Comparison of ENCODE assay signal across 20 cellular contexts in the genomic region with DNA sequence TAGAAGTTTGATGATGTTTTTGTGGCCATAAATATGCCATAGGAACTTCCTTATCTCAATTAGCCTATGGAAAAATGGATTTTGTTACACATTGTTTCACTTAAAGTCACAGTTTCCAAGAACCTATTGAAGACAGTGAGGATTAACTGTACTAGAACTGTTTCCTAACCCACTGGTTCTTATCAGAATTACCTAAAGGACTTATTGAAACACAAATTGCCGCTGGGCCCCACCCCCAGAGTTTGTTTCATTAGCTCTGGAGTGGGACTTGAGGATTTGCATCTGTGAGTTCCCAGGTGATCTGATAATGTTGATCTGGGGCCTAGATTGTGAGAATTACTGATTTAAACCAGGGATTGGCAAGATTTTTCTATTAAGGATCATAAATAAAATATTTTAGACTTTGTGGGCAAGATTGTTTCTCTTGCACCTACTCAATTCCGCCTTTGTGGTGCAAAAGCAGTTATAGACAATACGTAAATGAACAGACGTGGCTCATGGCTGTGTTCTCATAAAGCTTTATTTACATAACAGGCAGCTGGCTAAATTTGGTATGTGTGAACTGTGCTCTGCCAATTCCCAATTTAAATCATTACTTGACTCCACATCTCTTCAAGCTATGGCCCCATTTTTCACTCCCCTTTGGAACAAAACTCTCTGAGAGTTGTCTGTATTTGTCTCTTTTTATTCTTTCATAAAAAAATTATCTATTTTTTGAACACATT. TPM values are rescaled to one million over a fixed set of nuclear protein-coding genes. Genes with fewer than 3 reads are reported as not detected.
DNase-seq lines count a peak whose midpoint lies in the region; ATAC-seq and TF ChIP-seq lines count a peak whose summit lies in the region.
"Had no signal": no experiment of that assay in that cellular context is flagged by ENCODE, and none has a peak within 500 bp of the region (broad histone marks: within the 10 kb centered on the region; RNA-seq: fewer than 3 reads in every experiment).

No MANE protein-coding gene starts in this region.

- H3K27me3 ChIP-seq in ascending aorta (no peaks in the 10 kb centered on the region), body of pancreas (no peaks in the 10 kb centered on the region)
- H3K27me3 ChIP-seq: dorsolateral prefrontal cortex had no signal

- WGBS in body of pancreas, 2 donors, result 66 to 68% methylated on average over 4 of the region's 4 CpGs

- intact Hi-C loops in ascending aorta (cut with DNase I) (no loop called here), head of caudate nucleus (cut with DNase I) (no loop called here), body of pancreas (cut with DNase I) (loop anchor here (10.0 kb wide), 1 partner anchor 230 kb away; no protein-coding TSS in a partner anchor)

- TF ChIP-seq CTCF in ascending aorta (IDR thresholded peaks at IDR 0.05) (no peak), body of pancreas (IDR thresholded peaks at IDR 0.05) (no peak)

- ATAC-seq in body of pancreas, result no peak

- H3K9me3 ChIP-seq in ascending aorta (peaks cover 0 to 6% of the 10 kb centered on the region in 2 donors), body of pancreas (no peaks in the 10 kb centered on the region)

- DNase-seq in SHP77 (lab: John Stamatoyannopoulos, UW) (peak; percentile 14 to 43), SHP77 treated with DMSO at 0.1 percent for 48 hours (lab: John Stamatoyannopoulos, UW) (no peak), NCI-H2081 treated with DMSO at 0.1 percent for 48 hours (lab: John Stamatoyannopoulos, UW) (peak; percentile 53), ascending aorta (ENCODE audit: low spot score in 2 of 2) (no peak), superior temporal gyrus (ENCODE audit: extremely low spot score) (peak; percentile 67), NCI-H1436 (lab: John Stamatoyannopoulos, UW) (no peak), head of caudate nucleus (no peak), body of pancreas (no peak)
- DNase-seq: activated CD4-positive, alpha-beta T cell treated with anti-CD3 and anti-CD28 coated beads, Interleukin-2, amount 10 ng/mL, durations not matched to agents 7 days and 5 days; CD8-positive, alpha-beta memory T cell; dorsolateral prefrontal cortex; EL; erythroblast; MM.1S; naive B cell; NCI-H2171 treated with DMSO at 0.1 percent for 48 hours; stimulated activated CD4-positive, alpha-beta T cell treated with anti-CD3 and anti-CD28 coated beads, Interleukin-4, amount 100 ng/mL, for 1 hour; T1000 had no signal

- TF ChIP-seq POLR2A in body of pancreas (IDR thresholded peaks at IDR 0.05), result no peak

- H3K27ac ChIP-seq in ascending aorta (peak overlapping the region; percentile 33 to 54), body of pancreas (no peak overlapping the region)
- H3K27ac ChIP-seq: parathyroid adenoma, SK-N-MC had no signal

- H3K36me3 ChIP-seq in ascending aorta (peaks cover 21 to 38% of the 10 kb centered on the region in 2 donors), body of pancreas (replicated peaks in 1 of 2; ENCODE audit: insufficient read depth in 1 of 2, low read depth in 2 of 2) (peaks cover 0 to 5% of the 10 kb centered on the region in 2 donors)

- peak overlapping the region; percentile 8 to 9 for H3K4me3 ChIP-seq in ascending aorta
- H3K4me3 ChIP-seq in body of pancreas, result no peak overlapping the region
- H3K4me3 ChIP-seq: dorsolateral prefrontal cortex, SK-N-MC had no signal

- H3K4me1 ChIP-seq in ascending aorta, result peaks cover 0 to 30% of the 10 kb centered on the region in 2 donors
- peaks cover 17% of the 10 kb centered on the region for H3K4me1 ChIP-seq in body of pancreas
- H3K4me1 ChIP-seq: parathyroid adenoma had no signal

RNA-seq across cellular contexts. Expression of a gene that starts 9.3 kb away (rescaled TPM):
- total RNA-seq in ascending aorta, result 31.9 TPM
- 10 to 100 TPM in 1 of 2 donors, 1 to 10 TPM in 1; 6.6 to 11.7 TPM for total RNA-seq in body of pancreas

Comparison
In these comparisons a context has a peak if more than half of its experiments do, and no peak if none do; other contexts are left out.
1. DNase-seq: peak in SHP77 (2 of 2), NCI-H2081 treated with DMSO at 0.1 percent for 48 hours (single experiment) and superior temporal gyrus (single experiment); none in SHP77 treated with DMSO at 0.1 percent for 48 hours (single experiment), ascending aorta (0 of 2), NCI-H1436 (single experiment), head of caudate nucleus (0 of 42) and body of pancreas (0 of 4).
2. H3K27ac ChIP-seq: peak in ascending aorta (2 of 2); none in body of pancreas (0 of 4).
3. H3K4me3 ChIP-seq: peak in ascending aorta (2 of 2); none in body of pancreas (0 of 2).